In the genomic region with DNA sequence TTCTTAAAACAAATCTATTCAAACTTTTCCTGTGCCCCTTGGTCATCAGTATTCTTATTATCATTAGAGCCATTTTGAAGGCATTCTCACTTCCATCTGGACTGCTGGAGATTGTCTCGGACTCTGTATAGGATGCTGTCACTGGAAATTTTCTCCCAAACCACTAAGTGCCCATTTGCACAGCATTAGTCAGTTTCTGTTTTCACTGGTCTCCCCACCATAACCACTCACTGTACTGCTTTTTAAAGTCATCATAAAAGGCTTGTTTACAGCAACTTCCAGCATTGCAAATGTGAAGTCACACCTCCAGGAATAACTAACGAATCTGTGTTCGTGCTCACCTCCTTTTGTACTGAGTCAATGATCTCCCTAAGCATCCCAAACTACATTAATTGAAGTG, we compare ENCODE assay signal across 15 cellular contexts.
"Had no signal": no experiment of that assay in that cellular context is flagged by ENCODE, and none has a peak within 500 bp of the region (broad histone marks: within the 10 kb centered on the region; RNA-seq: fewer than 3 reads in every experiment).

No MANE protein-coding gene starts in this region.

- DNase-seq: activated CD4-positive, alpha-beta T cell treated with anti-CD3 and anti-CD28 coated beads for 36 hours; activated CD4-positive, alpha-beta T cell treated with anti-CD3 and anti-CD28 coated beads, Interleukin-2, amount 50 U/mL, for 48 hours; activated gamma-delta T cell; adrenal gland; caudate nucleus; foreskin melanocyte; hypothalamus; lower lobe of right lung; sigmoid colon; stimulated activated CD8-positive, alpha-beta memory T cell treated with anti-CD3 and anti-CD28 coated beads, Interleukin-4, amount 100 ng/mL, for 48 hours; stimulated activated naive CD4-positive, alpha-beta T cell had no signal

- ATAC-seq: activated CD4-positive, alpha-beta T cell treated with anti-CD3 and anti-CD28 coated beads for 36 hours; activated naive CD4-positive, alpha-beta T cell treated with anti-CD3 and anti-CD28 coated beads, Interleukin-2, amount 50 U/mL, for 72 hours; lower lobe of right lung; natural killer cell treated with Interleukin-12 subunit alpha and Interleukin-12 subunit beta and Interleukin-15 and Interleukin-18, amount 100 ng/mL, for 72 hours; WTC11 had no signal

- H3K4me3 ChIP-seq: adrenal gland, lower lobe of right lung, sigmoid colon had no signal

- H3K4me1 ChIP-seq: adrenal gland, lower lobe of right lung, sigmoid colon had no signal

- H3K27me3 ChIP-seq: adrenal gland, neutrophil, sigmoid colon had no signal

- H3K27ac ChIP-seq: adrenal gland, lower lobe of right lung, neutrophil, sigmoid colon had no signal

- H3K9me3 ChIP-seq: adrenal gland, lower lobe of right lung, neutrophil, sigmoid colon had no signal

- H3K36me3 ChIP-seq: adrenal gland, lower lobe of right lung, neutrophil, sigmoid colon had no signal
